ENCODE assay signal across 26 cellular contexts in the genomic region with DNA sequence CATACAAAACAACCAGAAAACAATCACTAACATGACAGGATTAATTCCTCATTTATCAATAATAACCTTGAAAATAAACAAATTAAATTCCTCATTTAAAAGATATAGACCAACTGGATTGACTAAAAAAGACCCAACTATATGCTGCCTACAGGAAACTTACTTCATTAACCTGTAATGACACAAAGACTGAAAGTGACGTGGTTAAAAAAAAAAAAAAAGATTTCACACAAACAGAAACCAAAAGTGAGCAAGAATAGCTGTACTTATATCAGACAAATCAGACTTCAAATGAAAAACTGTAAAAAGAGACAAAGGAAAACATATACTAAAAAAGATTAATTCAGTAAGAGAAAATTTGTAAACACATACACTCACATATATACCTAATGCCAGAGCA.
DNase-seq lines count a peak whose midpoint lies in the region; ATAC-seq and TF ChIP-seq lines count a peak whose summit lies in the region.
"Had no signal": no experiment of that assay in that cellular context is flagged by ENCODE, and none has a peak within 500 bp of the region (broad histone marks: within the 10 kb centered on the region; RNA-seq: fewer than 3 reads in every experiment).

No MANE protein-coding gene starts in this region.

- intact Hi-C loops in activated CD4-positive, alpha-beta memory T cell treated with anti-CD3 and anti-CD28 coated beads for 36 hours (cut with micrococcal nuclease) = no loop called here

- TF ChIP-seq CTCF in HEK293 (tag by site-specific recombination; IDR thresholded peaks at IDR 0.05) = no peak
- TF ChIP-seq CTCF in suprapubic skin (IDR thresholded peaks at IDR 0.05) = no peak

- POLR2A ChIA-PET in HEK293 (lab: Yijun Ruan, JAX) = no interaction called here
- POLR2A ChIA-PET in activated CD4-positive, alpha-beta memory T cell treated with anti-CD3 and anti-CD28 coated beads for 36 hours (lab: Charles Lee) = no interaction called here

- 72% methylated on average over 1 of the region's 1 CpG for WGBS in suprapubic skin

- H3K4me3 ChIP-seq in HEK293 (ENCODE audit: low read depth, low read length) = no peak overlapping the region
- no peak overlapping the region for H3K4me3 ChIP-seq in effector memory CD4-positive, alpha-beta T cell (ENCODE audit: insufficient read depth, low read depth, low read length, poor library complexity, severe bottlenecking)
- H3K4me3 ChIP-seq in suprapubic skin = no peak overlapping the region
- H3K4me3 ChIP-seq: A549, body of pancreas, gastrocnemius medialis, GM23248, skin epidermis, upper lobe of left lung had no signal

- H3K9me3 ChIP-seq in HEK293 (ENCODE audit: control insufficient read depth, insufficient read depth, low read depth, low read length) (no peaks in the 10 kb centered on the region), suprapubic skin (no peaks in the 10 kb centered on the region)
- no peaks in the 10 kb centered on the region for H3K9me3 ChIP-seq in effector memory CD4-positive, alpha-beta T cell (ENCODE audit: control insufficient read depth, low read length)
- H3K9me3 ChIP-seq: A549, gastrocnemius medialis had no signal

- H3K36me3 ChIP-seq in HEK293 (ENCODE audit: control insufficient read depth in 2 of 2, insufficient read depth in 1 of 2, low read length in 2 of 2) (no peaks in the 10 kb centered on the region), suprapubic skin (no peaks in the 10 kb centered on the region)
- no peaks in the 10 kb centered on the region for H3K36me3 ChIP-seq in effector memory CD4-positive, alpha-beta T cell (ENCODE audit: control insufficient read depth, insufficient read depth, low read length)
- H3K36me3 ChIP-seq: gastrocnemius medialis, upper lobe of left lung had no signal

- ATAC-seq in GM18502 (IDR thresholded peaks at IDR 0.05; ENCODE audit: poor library complexity, unreplicated experiment) (peak; percentile 85), GM18873 (IDR thresholded peaks at IDR 0.05; ENCODE audit: low FRiP score, unreplicated experiment) (peak; percentile 66), HG03442 (IDR thresholded peaks at IDR 0.05; ENCODE audit: unreplicated experiment) (peak; percentile 65)
- ATAC-seq: A549; activated CD8-positive, alpha-beta T cell treated with anti-CD3 and anti-CD28 coated beads, Interleukin-2, amount 10 ng/mL, durations not matched to agents 7 days and 5 days; body of pancreas; gastrocnemius medialis; left cardiac atrium had no signal

- H3K27me3 ChIP-seq in effector memory CD4-positive, alpha-beta T cell (replicated peaks; ENCODE audit: control insufficient read depth, insufficient read depth, low read length, poor library complexity, severe bottlenecking) = no peaks in the 10 kb centered on the region
- no peaks in the 10 kb centered on the region for H3K27me3 ChIP-seq in suprapubic skin
- H3K27me3 ChIP-seq: body of pancreas, gastrocnemius medialis, upper lobe of left lung had no signal

- H3K27ac ChIP-seq in HEK293 (ENCODE audit: extremely low read depth, low read depth, low read length) (no peak overlapping the region), suprapubic skin (no peak overlapping the region)
- H3K27ac ChIP-seq in effector memory CD4-positive, alpha-beta T cell (ENCODE audit: insufficient read depth, low read length, poor library complexity, severe bottlenecking) = no peak overlapping the region
- H3K27ac ChIP-seq: A549, body of pancreas, gastrocnemius medialis, GM23248, HL-60, skin epidermis, upper lobe of left lung had no signal

- no peaks in the 10 kb centered on the region for H3K27me3 Mint-ChIP-seq in activated CD4-positive, alpha-beta memory T cell treated with anti-CD3 and anti-CD28 coated beads for 36 hours
- H3K27me3 Mint-ChIP-seq: CD4-positive, alpha-beta memory T cell had no signal

- no peaks in the 10 kb centered on the region for H3K36me3 Mint-ChIP-seq in activated CD4-positive, alpha-beta memory T cell treated with anti-CD3 and anti-CD28 coated beads for 36 hours
- H3K36me3 Mint-ChIP-seq: CD4-positive, alpha-beta memory T cell had no signal

- peaks cover 10% of the 10 kb centered on the region for H3K9me3 Mint-ChIP-seq in activated CD4-positive, alpha-beta memory T cell treated with anti-CD3 and anti-CD28 coated beads for 36 hours

- CTCF ChIA-PET in HEK293 (lab: Yijun Ruan, JAX) = no interaction called here
- CTCF ChIA-PET in activated CD4-positive, alpha-beta memory T cell treated with anti-CD3 and anti-CD28 coated beads for 36 hours (lab: Charles Lee) = no interaction called here

- TF ChIP-seq EP300 in suprapubic skin (IDR thresholded peaks at IDR 0.05) = no peak

- H3K4me1 ChIP-seq in HEK293 (ENCODE audit: control insufficient read depth, insufficient read depth, low read length) (no peaks in the 10 kb centered on the region), suprapubic skin (no peaks in the 10 kb centered on the region)
- no peaks in the 10 kb centered on the region for H3K4me1 ChIP-seq in effector memory CD4-positive, alpha-beta T cell (ENCODE audit: control insufficient read depth, insufficient read depth, low read length, poor library complexity, severe bottlenecking)
- H3K4me1 ChIP-seq: A549, body of pancreas, gastrocnemius medialis, upper lobe of left lung had no signal

- DNase-seq in activated CD4-positive, alpha-beta memory T cell treated with anti-CD3 and anti-CD28 coated beads for 36 hours = no peak
- DNase-seq in effector memory CD4-positive, alpha-beta T cell = no peak
- DNase-seq in SW 1271 (lab: John Stamatoyannopoulos, UW) (no peak), suprapubic skin (ENCODE audit: low spot score in 2 of 2) (no peak)
- DNase-seq: activated CD4-positive, CD25-positive, alpha-beta regulatory T cell treated with anti-CD3 and anti-CD28 coated beads, Interleukin-2, amount 50 U/mL, for 72 hours; activated CD8-positive, alpha-beta T cell treated with anti-CD3 and anti-CD28 coated beads, Interleukin-2, amount 10 ng/mL, durations not matched to agents 7 days and 5 days; activated T-cell treated with anti-CD3 and anti-CD28 coated beads for 4 hours; body of pancreas; CD4-positive, alpha-beta memory T cell; dermis blood vessel endothelial cell; gastrocnemius medialis; GM23248; Kasumi-1; left cardiac atrium; mammary epithelial cell; NCI-H446 treated with DMSO at 0.1 percent for 48 hours; upper lobe of left lung had no signal

- H3K27ac Mint-ChIP-seq in activated CD4-positive, alpha-beta memory T cell treated with anti-CD3 and anti-CD28 coated beads for 36 hours = no peak overlapping the region
- H3K27ac Mint-ChIP-seq: activated CD8-positive, alpha-beta T cell treated with anti-CD3 and anti-CD28 coated beads, Interleukin-2, amount 10 ng/mL, durations not matched to agents 7 days and 5 days; CD4-positive, alpha-beta memory T cell; nephron; T-helper 1 cell treated with Interleukin-12 subunit alpha and Interleukin-12 subunit beta and Interleukin-4 antibody, amounts not matched to agents 30 μg/mL and 1 μg/mL, for 36 hours had no signal

- no peaks in the 10 kb centered on the region for H3K4me1 Mint-ChIP-seq in activated CD4-positive, alpha-beta memory T cell treated with anti-CD3 and anti-CD28 coated beads for 36 hours (ENCODE audit: low read depth)
- H3K4me1 Mint-ChIP-seq: CD4-positive, alpha-beta memory T cell; nephron had no signal

- TF ChIP-seq POLR2A in suprapubic skin (IDR thresholded peaks at IDR 0.05) = no peak

- no peak overlapping the region for H3K4me3 Mint-ChIP-seq in activated CD4-positive, alpha-beta memory T cell treated with anti-CD3 and anti-CD28 coated beads for 36 hours
- H3K4me3 Mint-ChIP-seq: activated CD8-positive, alpha-beta T cell treated with anti-CD3 and anti-CD28 coated beads, Interleukin-2, amount 10 ng/mL, durations not matched to agents 7 days and 5 days; CD4-positive, alpha-beta memory T cell; nephron; T-helper 1 cell treated with Interleukin-12 subunit alpha and Interleukin-12 subunit beta and Interleukin-4 antibody, amounts not matched to agents 30 μg/mL and 1 μg/mL, for 36 hours had no signal

TF ChIP-seq in HEK293, 187 proteins besides CTCF, POLR2A, EP300 and RAD21:
- TF ChIP-seq GLI4 (tag by site-specific recombination; IDR thresholded peaks at IDR 0.05) = no peak
- TF ChIP-seq SETDB1 (IDR thresholded peaks at IDR 0.05; ENCODE audit: insufficient read length, low read length) = peak; percentile 3
